Comparison of ENCODE assay signal across 13 cellular contexts in the genomic region with DNA sequence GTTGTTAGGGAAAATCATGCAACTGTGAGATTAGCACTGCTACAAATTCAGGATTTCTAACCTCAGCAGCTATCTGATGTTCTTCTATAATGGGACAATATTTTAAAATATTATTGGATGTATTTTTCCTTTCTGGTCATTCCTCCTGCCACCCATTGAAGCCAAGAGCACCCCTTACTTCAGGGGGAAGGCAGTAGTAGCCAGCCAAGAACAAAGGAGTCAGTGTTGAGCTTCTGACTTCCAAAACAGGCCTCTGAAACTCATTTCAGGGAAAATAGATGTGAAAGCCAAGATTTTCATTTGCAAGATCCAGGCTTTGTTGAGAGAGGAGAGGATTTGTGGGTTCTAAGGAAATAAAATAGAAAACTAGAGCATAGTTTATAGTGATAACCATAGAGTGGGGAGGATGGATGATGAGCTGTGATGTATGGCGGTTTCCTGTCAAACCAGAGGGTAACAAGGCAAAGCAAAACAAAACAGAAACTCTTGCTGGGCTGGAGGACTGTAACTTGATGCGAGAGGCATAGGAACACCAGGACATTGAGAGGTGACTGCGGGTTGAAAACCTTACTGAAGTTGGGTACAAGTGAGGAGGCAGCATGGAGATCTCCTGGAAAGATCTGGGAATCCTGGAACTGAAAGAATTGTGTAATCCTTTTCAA.
DNase-seq lines count a peak whose midpoint lies in the region; ATAC-seq and TF ChIP-seq lines count a peak whose summit lies in the region.
"Had no signal": no experiment of that assay in that cellular context is flagged by ENCODE, and none has a peak within 500 bp of the region (broad histone marks: within the 10 kb centered on the region; RNA-seq: fewer than 3 reads in every experiment).

No MANE protein-coding gene starts in this region.

- H3K27me3 Mint-ChIP-seq in CD4-positive, alpha-beta T cell: no peaks in the 10 kb centered on the region
- H3K27me3 Mint-ChIP-seq in GM23338 (ENCODE audit: insufficient read depth, low read depth, poor library complexity): no peaks in the 10 kb centered on the region
- H3K27me3 Mint-ChIP-seq in activated T-helper 1 cell treated with anti-CD3 and anti-CD28 coated beads, Interleukin-12 subunit alpha, Interleukin-12 subunit beta, Interleukin-2, Interleukin-4 antibody, amounts not matched to agents 30 ng/mL and 10 ng/mL and 1 ng/mL, durations not matched to agents 14 hours and 24 hours and 36 hours (ENCODE audit: insufficient read depth): no peaks in the 10 kb centered on the region
- H3K27me3 Mint-ChIP-seq: progenitor cell of endocrine pancreas had no signal

- H4K20me1 ChIP-seq in GM23338 (replicated peaks; ENCODE audit: insufficient read depth): no peaks in the 10 kb centered on the region

- in situ Hi-C loops in KBM-7 (cut with MboI; ENCODE audit: low pct_unique_long_range_greater_than_20kb, low sequenced_read_pairs): no loop called here

- no peaks in the 10 kb centered on the region for H3K27me3 ChIP-seq in CD4-positive, alpha-beta T cell (ENCODE audit: control insufficient read depth, insufficient read depth, low read length)
- H3K27me3 ChIP-seq in GM23338 (ENCODE audit: insufficient read depth) (no peaks in the 10 kb centered on the region), gastroesophageal sphincter (no peaks in the 10 kb centered on the region)

- H3K36me3 Mint-ChIP-seq in CD4-positive, alpha-beta T cell (ENCODE audit: low read depth): no peaks in the 10 kb centered on the region
- no peaks in the 10 kb centered on the region for H3K36me3 Mint-ChIP-seq in GM23338 (ENCODE audit: low read depth)
- H3K36me3 Mint-ChIP-seq in activated T-helper 1 cell treated with anti-CD3 and anti-CD28 coated beads, Interleukin-12 subunit alpha, Interleukin-12 subunit beta, Interleukin-2, Interleukin-4 antibody, amounts not matched to agents 30 ng/mL and 10 ng/mL and 1 ng/mL, durations not matched to agents 14 hours and 24 hours and 36 hours (ENCODE audit: low read depth): peaks cover 6% of the 10 kb centered on the region

- no peak overlapping the region for H3K4me2 ChIP-seq in GM23338

- H3K36me3 ChIP-seq in GM23338 (ENCODE audit: insufficient read depth) (no peaks in the 10 kb centered on the region), gastroesophageal sphincter (no peaks in the 10 kb centered on the region)

- H3K27ac Mint-ChIP-seq in CD4-positive, alpha-beta T cell: peak overlapping the region; percentile 58
- H3K27ac Mint-ChIP-seq in GM23338: no peak overlapping the region
- peak overlapping the region; percentile 61 for H3K27ac Mint-ChIP-seq in activated T-helper 1 cell treated with anti-CD3 and anti-CD28 coated beads, Interleukin-12 subunit alpha, Interleukin-12 subunit beta, Interleukin-2, Interleukin-4 antibody, amounts not matched to agents 30 ng/mL and 10 ng/mL and 1 ng/mL, durations not matched to agents 14 hours and 24 hours and 36 hours
- H3K27ac Mint-ChIP-seq: progenitor cell of endocrine pancreas had no signal

- CTCF ChIA-PET in CD4-positive, alpha-beta T cell (lab: Charles Lee): interaction anchor here (1.0 kb wide), 1 partner anchor 19 kb away, joined by 3 read pairs; no protein-coding TSS in a partner anchor

- peak overlapping the region; percentile 10 for H3K4me3 Mint-ChIP-seq in CD4-positive, alpha-beta T cell
- H3K4me3 Mint-ChIP-seq in GM23338: no peak overlapping the region
- H3K4me3 Mint-ChIP-seq in activated T-helper 1 cell treated with anti-CD3 and anti-CD28 coated beads, Interleukin-12 subunit alpha, Interleukin-12 subunit beta, Interleukin-2, Interleukin-4 antibody, amounts not matched to agents 30 ng/mL and 10 ng/mL and 1 ng/mL, durations not matched to agents 14 hours and 24 hours and 36 hours: peak overlapping the region; percentile 42

- 60 to 72% methylated on average over 3 of the region's 3 CpGs for WGBS in gastroesophageal sphincter (ENCODE audit: low coverage in 1 of 2), 2 donors

- no peaks in the 10 kb centered on the region for H3K9me2 ChIP-seq in GM23338 (ENCODE audit: insufficient read depth)

- DNase-seq in CD4-positive, alpha-beta T cell: peak in 3 of 10 experiments; percentile 10 to 48 (median 33)
- DNase-seq in GM23338 (ENCODE audit: low spot score) (no peak), NCI-H82 treated with DMSO at 0.1 percent for 48 hours (lab: John Stamatoyannopoulos, UW; ENCODE audit: unreplicated experiment) (no peak), KBM-7 (no peak), NCI-H146 treated with DMSO at 0.1 percent for 48 hours (lab: John Stamatoyannopoulos, UW; ENCODE audit: unreplicated experiment) (no peak)
- DNase-seq in activated T-helper 1 cell treated with anti-CD3 and anti-CD28 coated beads, Interleukin-12 subunit alpha, Interleukin-12 subunit beta, Interleukin-2, Interleukin-4 antibody, amounts not matched to agents 30 ng/mL and 10 ng/mL and 1 ng/mL, durations not matched to agents 14 hours and 24 hours and 36 hours (ENCODE audit: low spot score): peak; percentile 36
- DNase-seq: activated CD8-positive, alpha-beta memory T cell treated with anti-CD3 and anti-CD28 coated beads, Interleukin-2, amount 50 U/mL, for 48 hours; midbrain; NCI-H1930; NCI-H526 treated with DMSO at 0.1 percent for 48 hours had no signal

- ATAC-seq in CD4-positive, alpha-beta T cell (ENCODE audit: poor library complexity): peak; percentile 85
- ATAC-seq in GM23338 (no peak), gastroesophageal sphincter (peak; percentile 25), GM18868 (IDR thresholded peaks at IDR 0.05; ENCODE audit: unreplicated experiment) (no peak)

- TF ChIP-seq CTCF in CD4-positive, alpha-beta T cell (IDR thresholded peaks at IDR 0.05): no peak
- TF ChIP-seq CTCF in GM23338 (conservative IDR thresholded peaks at IDR 0.05; ENCODE audit: low read depth in 2 of 2): no peak
- TF ChIP-seq CTCF in gastroesophageal sphincter (IDR thresholded peaks at IDR 0.05): no peak

- H3K4me1 ChIP-seq in GM23338 (ENCODE audit: insufficient read depth) (no peaks in the 10 kb centered on the region), gastroesophageal sphincter (no peaks in the 10 kb centered on the region)

- H3K4me1 Mint-ChIP-seq in CD4-positive, alpha-beta T cell (ENCODE audit: low read depth): peaks cover 50% of the 10 kb centered on the region
- H3K4me1 Mint-ChIP-seq in GM23338: 0 out of 3 replicates have a peak, but pooled peaks cover 2% of the 10 kb centered on the region
- H3K4me1 Mint-ChIP-seq in activated T-helper 1 cell treated with anti-CD3 and anti-CD28 coated beads, Interleukin-12 subunit alpha, Interleukin-12 subunit beta, Interleukin-2, Interleukin-4 antibody, amounts not matched to agents 30 ng/mL and 10 ng/mL and 1 ng/mL, durations not matched to agents 14 hours and 24 hours and 36 hours (ENCODE audit: low read depth): peaks cover 52% of the 10 kb centered on the region

- intact Hi-C loops in CD4-positive, alpha-beta T cell (cut with DNase I, micrococcal nuclease): loop anchor here in 1 of 2 experiments (10.0 kb wide), 1 partner anchor 308 kb away; no protein-coding TSS in a partner anchor
- intact Hi-C loops in activated T-helper 1 cell treated with anti-CD3 and anti-CD28 coated beads, Interleukin-12 subunit alpha, Interleukin-12 subunit beta, Interleukin-2, Interleukin-4 antibody, amounts not matched to agents 30 ng/mL and 10 ng/mL and 1 ng/mL, durations not matched to agents 14 hours and 24 hours and 36 hours (cut with micrococcal nuclease): loop anchor here (5.0 to 10.0 kb wide), 3 partner anchors 90 to 232 kb away; no protein-coding TSS in a partner anchor

- no peak for TF ChIP-seq EP300 in gastroesophageal sphincter (IDR thresholded peaks at IDR 0.05)

- no peak for TF ChIP-seq POLR2A in gastroesophageal sphincter (IDR thresholded peaks at IDR 0.05)

- H3K9me3 Mint-ChIP-seq in CD4-positive, alpha-beta T cell: no peaks in the 10 kb centered on the region
- no peaks in the 10 kb centered on the region for H3K9me3 Mint-ChIP-seq in GM23338
- H3K9me3 Mint-ChIP-seq in activated T-helper 1 cell treated with anti-CD3 and anti-CD28 coated beads, Interleukin-12 subunit alpha, Interleukin-12 subunit beta, Interleukin-2, Interleukin-4 antibody, amounts not matched to agents 30 ng/mL and 10 ng/mL and 1 ng/mL, durations not matched to agents 14 hours and 24 hours and 36 hours: no peaks in the 10 kb centered on the region

- H3K27ac ChIP-seq in CD4-positive, alpha-beta T cell (ENCODE audit: low read depth, low read length): no peak overlapping the region
- H3K27ac ChIP-seq in GM23338 (ENCODE audit: low read depth) (no peak overlapping the region), gastroesophageal sphincter (no peak overlapping the region)

- no peaks in the 10 kb centered on the region for H3F3A ChIP-seq in GM23338 (replicated peaks; ENCODE audit: low read depth)

- POLR2A ChIA-PET in CD4-positive, alpha-beta T cell (lab: Charles Lee): interaction anchor here (1.1 to 3.0 kb wide), 3 partner anchors 13 to 17 kb away, joined by 3 to 20 read pairs (median 6); no protein-coding TSS in a partner anchor

- peak overlapping the region; percentile 52; the same call in 1 of the 2 replicates for H2AFZ ChIP-seq in GM23338

- H3K4me3 ChIP-seq in GM23338 (no peak overlapping the region), gastroesophageal sphincter (no peak overlapping the region)

- H3K9me3 ChIP-seq in CD4-positive, alpha-beta T cell (ENCODE audit: control insufficient read depth, low read length): no peaks in the 10 kb centered on the region
- H3K9me3 ChIP-seq in gastroesophageal sphincter: no peaks in the 10 kb centered on the region

- H3K79me2 ChIP-seq in GM23338 (replicated peaks; ENCODE audit: insufficient read depth): no peaks in the 10 kb centered on the region

TF ChIP-seq in GM23338, 12 proteins besides CTCF, POLR2A, EP300 and RAD21 (continues in another document):
- no peak for TF ChIP-seq ZNF114 (CRISPR knock-in tag; IDR thresholded peaks at IDR 0.05)
- TF ChIP-seq STAT1 (IDR thresholded peaks at IDR 0.05; ENCODE audit: unreplicated experiment): no peak

Comparison
In these comparisons a context has a peak if more than half of its experiments do, and no peak if none do; other contexts are left out.
1. ATAC-seq: peak in CD4-positive, alpha-beta T cell (single experiment) and gastroesophageal sphincter (single experiment); none in GM23338 (single experiment) and GM18868 (single experiment).